ENCODE assay signal across 2 cellular contexts in genomic region chrY:15624928-15625327, GRCh38.
TF ChIP-seq lines count a peak whose summit lies in the region.

No MANE protein-coding gene starts in this region.

TF ChIP-seq in GM23338, 12 proteins besides CTCF, POLR2A, EP300 and RAD21:
- TF ChIP-seq CREB1 (CRISPR knock-in tag; IDR thresholded peaks at IDR 0.05; ENCODE audit: low read depth) (no peak), JUNB (IDR thresholded peaks at IDR 0.05; ENCODE audit: unreplicated experiment) (no peak), ZNF462 (CRISPR knock-in tag; IDR thresholded peaks at IDR 0.05) (no peak), EZH2phosphoT487 (IDR thresholded peaks at IDR 0.05; ENCODE audit: unreplicated experiment) (no peak), ETS1 (IDR thresholded peaks at IDR 0.05) (no peak), STAT1 (IDR thresholded peaks at IDR 0.05; ENCODE audit: unreplicated experiment) (no peak), REST (IDR thresholded peaks at IDR 0.05; ENCODE audit: unreplicated experiment) (no peak), ZNF331 (CRISPR knock-in tag; IDR thresholded peaks at IDR 0.05; ENCODE audit: low read depth) (no peak), EZH2 (IDR thresholded peaks at IDR 0.05; ENCODE audit: low read depth, unreplicated experiment) (no peak), ZNF114 (CRISPR knock-in tag; IDR thresholded peaks at IDR 0.05) (no peak), NANOG (IDR thresholded peaks at IDR 0.05; ENCODE audit: borderline replicate concordance) (no peak)

TF ChIP-seq in H1, 55 proteins besides CTCF, POLR2A, EP300 and RAD21:
- TF ChIP-seq FOSL1 (IDR thresholded peaks at IDR 0.05; ENCODE audit: insufficient read depth, low read depth, low read length) (no peak), CBX5 (IDR thresholded peaks at IDR 0.05; ENCODE audit: low read depth, low read length) (no peak), PHF8 (conservative IDR thresholded peaks at IDR 0.05; ENCODE audit: low read depth, low read length) (no peak), TAF1 (IDR thresholded peaks at IDR 0.05; ENCODE audit: low read depth, low read length) (no peak), NANOG (IDR thresholded peaks at IDR 0.05; ENCODE audit: insufficient read depth, low read depth, low read length, poor library complexity, severe bottlenecking) (no peak), BACH1 (IDR thresholded peaks at IDR 0.05; ENCODE audit: low read length) (no peak), SP1 (IDR thresholded peaks at IDR 0.05; ENCODE audit: low read depth, low read length) (no peak), EZH2 (IDR thresholded peaks at IDR 0.05; ENCODE audit: low read depth, low read length, severe bottlenecking) (no peak), CEBPB (IDR thresholded peaks at IDR 0.05; ENCODE audit: low read depth, low read length) (no peak), RFX5 (IDR thresholded peaks at IDR 0.05; ENCODE audit: borderline replicate concordance, low read depth, low read length) (no peak)
